In the genomic region with DNA sequence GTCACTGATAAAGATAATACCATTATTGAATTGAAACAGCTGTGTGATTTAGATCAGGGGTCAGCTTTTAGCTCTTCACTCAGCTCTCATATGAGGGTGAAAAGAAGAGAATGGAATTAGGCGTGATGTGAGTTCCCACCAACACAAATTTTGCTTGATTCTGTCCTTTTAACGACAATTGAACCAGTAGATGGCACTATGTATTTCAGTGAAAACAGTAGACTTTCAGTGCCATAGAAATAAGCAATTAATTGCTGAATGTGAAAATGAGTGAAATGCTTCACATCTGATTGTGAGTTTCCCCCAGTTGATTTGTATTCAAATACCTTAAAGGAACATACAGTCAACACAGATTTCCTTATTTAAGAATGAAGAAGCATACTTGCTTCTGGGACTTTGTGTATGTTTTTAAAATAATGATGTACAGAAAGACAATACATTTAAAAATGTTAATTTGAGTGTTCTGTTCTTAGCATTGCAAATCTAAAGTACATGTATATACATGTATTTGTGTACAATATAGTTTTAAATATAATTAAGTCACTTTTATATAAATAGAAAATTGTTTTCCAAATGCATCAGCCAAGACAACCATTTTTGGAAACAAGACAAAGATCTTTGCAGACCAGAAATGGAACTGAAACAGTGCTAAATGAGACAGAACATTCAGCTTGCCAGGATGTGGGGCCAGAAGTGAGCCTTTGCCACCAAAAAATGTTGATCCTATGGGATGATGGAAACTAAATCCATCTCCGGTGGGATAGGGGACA, we compare ENCODE assay signal across 8 cellular contexts.
A peak's percentile ranks its signal among the peaks of the same experiment; 100 is the strongest.
DNase-seq lines count a peak whose midpoint lies in the region; ATAC-seq and TF ChIP-seq lines count a peak whose summit lies in the region.

No MANE protein-coding gene starts in this region.

- no peaks in the 10 kb centered on the region for H3K27me3 Mint-ChIP-seq in neural crest cell (ENCODE audit: low read depth)

- no peak overlapping the region for H3K27ac ChIP-seq in body of pancreas
- H3K27ac ChIP-seq in transverse colon: no peak overlapping the region

- H3K4me1 Mint-ChIP-seq in neural crest cell: peaks cover 13% of the 10 kb centered on the region

- intact Hi-C loops in body of pancreas (cut with DNase I) (loop anchor here (10.0 kb wide), 1 partner anchor 247 kb away; no protein-coding TSS in a partner anchor), transverse colon (cut with DNase I; ENCODE audit: low total_unique reads) (no loop called here)

- H3K27me3 ChIP-seq in body of pancreas (no peaks in the 10 kb centered on the region), transverse colon (no peaks in the 10 kb centered on the region)

- H3K4me3 ChIP-seq in body of pancreas (no peak overlapping the region), transverse colon (no peak overlapping the region)

- H3K4me1 ChIP-seq in body of pancreas (no peaks in the 10 kb centered on the region), transverse colon (no peaks in the 10 kb centered on the region)

- no peaks in the 10 kb centered on the region for H3K36me3 ChIP-seq in body of pancreas (replicated peaks in 1 of 2; ENCODE audit: insufficient read depth in 1 of 2, low read depth in 2 of 2)
- no peaks in the 10 kb centered on the region for H3K36me3 ChIP-seq in transverse colon

- H3K9me3 Mint-ChIP-seq in neural crest cell: no peaks in the 10 kb centered on the region

- no peak for TF ChIP-seq POLR2A in body of pancreas (IDR thresholded peaks at IDR 0.05)
- no peak for TF ChIP-seq POLR2A in transverse colon (IDR thresholded peaks at IDR 0.05)

- no peaks in the 10 kb centered on the region for H3K9me3 ChIP-seq in body of pancreas
- H3K9me3 ChIP-seq in transverse colon: no peaks in the 10 kb centered on the region

- DNase-seq in GM04503 (ENCODE audit: low read depth): peak; percentile 3
- peak; percentile 41 for DNase-seq in HT-29 (ENCODE audit: low spot score)
- no peak for DNase-seq in body of pancreas
- no peak for DNase-seq in neural crest cell (ENCODE audit: low read depth, low spot score)
- no peak for DNase-seq in stimulated activated CD4-positive, alpha-beta T cell treated with anti-CD3 and anti-CD28 coated beads, Interleukin-2, amount 100 ng/mL, for 24 hours
- no peak for DNase-seq in DMS79 (lab: John Stamatoyannopoulos, UW)
- DNase-seq in transverse colon: no peak

- H3K27ac Mint-ChIP-seq in neural crest cell (ENCODE audit: unreplicated experiment): no peak overlapping the region

- in situ Hi-C loops in transverse colon (cut with MboI; ENCODE audit: low pct_ligation_motif_present in 1 of 4, low pct_unique_long_range_greater_than_20kb in 1 of 4, low sequenced_read_pairs in 3 of 4): no loop called here

- 33 to 43% methylated on average over 3 of the region's 3 CpGs for WGBS in body of pancreas, 2 donors
- 54 to 56% methylated on average over 3 of the region's 3 CpGs for WGBS in transverse colon (ENCODE audit: low coverage in 1 of 2), 2 donors

- no peak overlapping the region for H3K4me3 Mint-ChIP-seq in neural crest cell

- ATAC-seq in GM21423 (IDR thresholded peaks at IDR 0.05; ENCODE audit: unreplicated experiment): peak; percentile 64
- ATAC-seq in body of pancreas: no peak

- peak in 5 of 7 experiments; percentile 10 to 41 (median 28) for TF ChIP-seq CTCF in body of pancreas (IDR thresholded peaks at IDR 0.05)
- peak; percentile 56 for TF ChIP-seq CTCF in neural crest cell (conservative IDR thresholded peaks at IDR 0.05)
- TF ChIP-seq CTCF in transverse colon (IDR thresholded peaks at IDR 0.05): no peak

- H3K36me3 Mint-ChIP-seq in neural crest cell (ENCODE audit: low read depth): no peaks in the 10 kb centered on the region

- TF ChIP-seq EP300 in transverse colon (IDR thresholded peaks at IDR 0.05; ENCODE audit: low read depth): no peak

Comparison
In these comparisons a context has a peak if more than half of its experiments do, and no peak if none do; other contexts are left out.
1. DNase-seq: peak in GM04503 (single experiment) and HT-29 (single experiment); none in body of pancreas (0 of 4), neural crest cell (single experiment), stimulated activated CD4-positive, alpha-beta T cell treated with anti-CD3 and anti-CD28 coated beads, Interleukin-2, amount 100 ng/mL, for 24 hours (0 of 2), DMS79 (single experiment) and transverse colon (single experiment).
2. CTCF ChIP-seq: peak in body of pancreas (5 of 7) and neural crest cell (single experiment); none in transverse colon (0 of 5).